In genomic region chr4:54400802-54401201, GRCh38 we compare ENCODE assay signal across 1 cellular context.
TF ChIP-seq lines count a peak whose summit lies in the region.

No MANE protein-coding gene starts in this region.

TF ChIP-seq in WTC11, 78 proteins besides CTCF, POLR2A, EP300 and RAD21 (continued from another document):
- no peak for TF ChIP-seq SMAD4 (CRISPR knock-in tag; IDR thresholded peaks at IDR 0.05)
- no peak for TF ChIP-seq NFE2L1 (CRISPR knock-in tag; IDR thresholded peaks at IDR 0.05)
